ENCODE assay signal across 1 cellular context in genomic region chr9:3525836-3526165, GRCh38.
TF ChIP-seq lines count a peak whose summit lies in the region.

RFX3 (minus strand) TSS chr9:3526001; CDS start chr9:3395588, 130,413 bp downstream.

TF ChIP-seq in GM12878, 131 proteins besides CTCF, POLR2A, EP300 and RAD21 (continued from another document and continues in another):
- TF ChIP-seq USF1 (IDR thresholded peaks at IDR 0.05; ENCODE audit: borderline replicate concordance, extremely low read length, insufficient read depth, low read depth, low read length) (no peak), SMC3 (IDR thresholded peaks at IDR 0.05; ENCODE audit: borderline replicate concordance, low read length) (no peak), BACH1 (IDR thresholded peaks at IDR 0.05; ENCODE audit: borderline replicate concordance) (no peak), POLR2AphosphoS2 (IDR thresholded peaks at IDR 0.05; ENCODE audit: low read depth, low read length) (no peak), ZNF217 (IDR thresholded peaks at IDR 0.05) (no peak), E2F4 (IDR thresholded peaks at IDR 0.05; ENCODE audit: low read depth, low read length) (no peak), CBFB (IDR thresholded peaks at IDR 0.05; ENCODE audit: low read depth) (no peak), NFYA (IDR thresholded peaks at IDR 0.05; ENCODE audit: borderline replicate concordance, low read depth, low read length) (no peak), NR2F1 (conservative IDR thresholded peaks at IDR 0.05) (no peak), SUZ12 (IDR thresholded peaks at IDR 0.05; ENCODE audit: unreplicated experiment) (no peak), MTA2 (IDR thresholded peaks at IDR 0.05; ENCODE audit: low read depth) (no peak), RAD51 (IDR thresholded peaks at IDR 0.05) (no peak), PKNOX1 (IDR thresholded peaks at IDR 0.05) (peak; percentile 97), HDAC2 (IDR thresholded peaks at IDR 0.05) (no peak), SKIL (IDR thresholded peaks at IDR 0.05; ENCODE audit: low read depth, poor library complexity, severe bottlenecking) (peak; percentile 4), CEBPZ (IDR thresholded peaks at IDR 0.05; ENCODE audit: low read depth, low read length) (no peak), RELA (IDR thresholded peaks at IDR 0.05; ENCODE audit: borderline replicate concordance, partially characterized antibody) (no peak), RB1 (IDR thresholded peaks at IDR 0.05; ENCODE audit: borderline replicate concordance) (no peak), NR2C2 (IDR thresholded peaks at IDR 0.05; ENCODE audit: borderline replicate concordance, control insufficient read depth, insufficient read length, low read depth) (no peak), ZNF207 (IDR thresholded peaks at IDR 0.05; ENCODE audit: borderline replicate concordance) (no peak), TCF3 (IDR thresholded peaks at IDR 0.05; ENCODE audit: borderline replicate concordance, insufficient read depth, low read depth, low read length) (no peak), CUX1 (IDR thresholded peaks at IDR 0.05; ENCODE audit: insufficient replicate concordance, low read depth, low read length) (no peak), RCOR1 (conservative IDR thresholded peaks at IDR 0.05; ENCODE audit: low read depth, low read length) (0 out of 2 replicates have a peak, but pooled peaks have one; percentile 55), NFIC (IDR thresholded peaks at IDR 0.05; ENCODE audit: low read depth, low read length) (no peak), KAT2A (conservative IDR thresholded peaks at IDR 0.05; ENCODE audit: control insufficient read depth, low read depth, low read length) (no peak), CBX5 (IDR thresholded peaks at IDR 0.05; ENCODE audit: low read depth) (no peak), BMI1 (IDR thresholded peaks at IDR 0.05; ENCODE audit: borderline replicate concordance) (peak; percentile 97), SRF (IDR thresholded peaks at IDR 0.05; ENCODE audit: low read depth in 2 of 2, low read length in 2 of 2) (no peak), SPI1 (IDR thresholded peaks at IDR 0.05; ENCODE audit: borderline replicate concordance, insufficient read depth, low read depth, low read length) (no peak), PAX8 (IDR thresholded peaks at IDR 0.05) (no peak), ZNF384 (IDR thresholded peaks at IDR 0.05; ENCODE audit: borderline replicate concordance, low read depth, low read length) (no peak), CHD2 (IDR thresholded peaks at IDR 0.05; ENCODE audit: borderline replicate concordance, low read depth, low read length) (peak; percentile 52; the same call in 1 of the 2 replicates), ZBTB4 (CRISPR knock-in tag; IDR thresholded peaks at IDR 0.05) (no peak), NFXL1 (IDR thresholded peaks at IDR 0.05; ENCODE audit: borderline replicate concordance) (no peak), IKZF1 (conservative IDR thresholded peaks at IDR 0.05) (no peak), SMARCA5 (IDR thresholded peaks at IDR 0.05) (no peak), RFX5 (IDR thresholded peaks at IDR 0.05; ENCODE audit: low read depth, low read length) (no peak), RBBP5 (conservative IDR thresholded peaks at IDR 0.05) (no peak), FOS (IDR thresholded peaks at IDR 0.05; ENCODE audit: borderline replicate concordance, extremely low read depth, insufficient read length) (no peak), NKRF (conservative IDR thresholded peaks at IDR 0.05) (no peak; the same call in 1 of the 2 replicates), ZNF24 (IDR thresholded peaks at IDR 0.05) (no peak), KLF5 (IDR thresholded peaks at IDR 0.05; ENCODE audit: partially characterized antibody) (no peak), HDAC6 (IDR thresholded peaks at IDR 0.05; ENCODE audit: unreplicated experiment) (no peak), TBL1XR1 (IDR thresholded peaks at IDR 0.05; ENCODE audit: low read depth, low read length) (0 out of 2 replicates have a peak, but pooled peaks have one; percentile 26), ESRRA (IDR thresholded peaks at IDR 0.05; ENCODE audit: low read length) (no peak)
